In genomic region chr1:234722267-234722704, GRCh38 we compare ENCODE assay signal across 10 cellular contexts.
DNase-seq lines count a peak whose midpoint lies in the region; ATAC-seq, FAIRE-seq and TF ChIP-seq lines count a peak whose summit lies in the region.
"Had no signal": no experiment of that assay in that cellular context is flagged by ENCODE, and none has a peak within 500 bp of the region (broad histone marks: within the 10 kb centered on the region; RNA-seq: fewer than 3 reads in every experiment).

No MANE protein-coding gene starts in this region.

- TF ChIP-seq POLR2A in testis (IDR thresholded peaks at IDR 0.05) (no peak), lower leg skin (IDR thresholded peaks at IDR 0.05) (no peak), GM12891 (IDR thresholded peaks at IDR 0.05; ENCODE audit: low read depth, low read length) (no peak)

- H3K27me3 ChIP-seq in liver (ENCODE audit: control insufficient read depth in 4 of 4, insufficient read depth in 4 of 4, low read length in 3 of 4) (no peaks in the 10 kb centered on the region), testis (no peaks in the 10 kb centered on the region)

- DNase-seq in activated CD4-positive, alpha-beta T cell treated with anti-CD3 and anti-CD28 coated beads for 36 hours = no peak
- DNase-seq in activated CD4-positive, alpha-beta T cell treated with anti-CD3 and anti-CD28 coated beads, Interleukin-2, amount 50 U/mL, for 48 hours = no peak
- DNase-seq in activated naive CD8-positive, alpha-beta T cell treated with anti-CD3 and anti-CD28 coated beads for 36 hours = no peak
- DNase-seq in testis (no peak), kidney glomerular epithelial cell (lab: John Stamatoyannopoulos, UW) (no peak), lower leg skin (ENCODE audit: low spot score in 2 of 2) (no peak), GM12891 (ENCODE audit: insufficient read length, low spot score) (no peak)
- DNase-seq: activated effector memory CD4-positive, alpha-beta T cell treated with Interleukin-2 at 50 U/mL for 16 hours; NCI-H2081 treated with DMSO at 0.1 percent for 48 hours had no signal

- H3K27ac ChIP-seq in liver (ENCODE audit: low read depth in 1 of 2, low read length in 2 of 2) (peak overlapping the region; percentile 92 to 98), testis (peak overlapping the region; percentile 89 to 96)

- 67% methylated on average over 9 of the region's 9 CpGs for WGBS in liver
- 10 to 13% methylated on average over 9 of the region's 9 CpGs for WGBS in testis, 2 donors
- 20 to 33% methylated on average over 9 of the region's 9 CpGs for WGBS in lower leg skin, 2 donors

- no peak for TF ChIP-seq RAD21 in liver (IDR thresholded peaks at IDR 0.05)

- FAIRE-seq in GM12891 (lab: Jason Lieb, UNC) = no peak

- no peaks in the 10 kb centered on the region for H3K27me3 Mint-ChIP-seq in activated CD4-positive, alpha-beta T cell treated with anti-CD3 and anti-CD28 coated beads for 36 hours
- H3K27me3 Mint-ChIP-seq in activated naive CD8-positive, alpha-beta T cell treated with anti-CD3 and anti-CD28 coated beads for 36 hours = no peaks in the 10 kb centered on the region

- intact Hi-C loops in activated CD4-positive, alpha-beta T cell treated with anti-CD3 and anti-CD28 coated beads for 36 hours (cut with DNase I, micrococcal nuclease) = loop anchor here (2.0 to 5.0 kb wide), 4 partner anchors 40 to 407 kb away; no protein-coding TSS in a partner anchor
- intact Hi-C loops in testis (cut with DNase I; ENCODE audit: low total_unique reads) = loop anchor here (5.0 to 10.0 kb wide), 3 partner anchors 185 to 355 kb away; no protein-coding TSS in a partner anchor
- intact Hi-C loops in lower leg skin (cut with DNase I; ENCODE audit: low total_unique reads) = loop anchor here (5.0 to 10.0 kb wide), 2 partner anchors 110 to 333 kb away; partner anchors contain the start of gene IRF2BP2

- H3K36me3 Mint-ChIP-seq in activated CD4-positive, alpha-beta T cell treated with anti-CD3 and anti-CD28 coated beads for 36 hours (ENCODE audit: low read depth) = no peaks in the 10 kb centered on the region
- H3K36me3 Mint-ChIP-seq in activated naive CD8-positive, alpha-beta T cell treated with anti-CD3 and anti-CD28 coated beads for 36 hours = peaks cover 3% of the 10 kb centered on the region

- peaks cover 30 to 90% (median 63%) of the 10 kb centered on the region in 4 donors for H3K4me1 ChIP-seq in liver (ENCODE audit: control insufficient read depth in 4 of 4, insufficient read depth in 4 of 4, low read length in 3 of 4)
- peaks cover 94% of the 10 kb centered on the region for H3K4me1 ChIP-seq in testis

- H3K9me3 Mint-ChIP-seq in activated CD4-positive, alpha-beta T cell treated with anti-CD3 and anti-CD28 coated beads for 36 hours (ENCODE audit: low read depth) = no peaks in the 10 kb centered on the region
- H3K9me3 Mint-ChIP-seq in activated naive CD8-positive, alpha-beta T cell treated with anti-CD3 and anti-CD28 coated beads for 36 hours = no peaks in the 10 kb centered on the region

- peak overlapping the region; percentile 69 for H3K27ac Mint-ChIP-seq in activated CD4-positive, alpha-beta T cell treated with anti-CD3 and anti-CD28 coated beads for 36 hours
- H3K27ac Mint-ChIP-seq in activated naive CD8-positive, alpha-beta T cell treated with anti-CD3 and anti-CD28 coated beads for 36 hours = peak overlapping the region; percentile 91

- H3K36me3 ChIP-seq in liver (ENCODE audit: control insufficient read depth in 4 of 4, insufficient read depth in 3 of 4, low read depth in 1 of 4, low read length in 3 of 4) = no peaks in the 10 kb centered on the region
- H3K36me3 ChIP-seq in testis (ENCODE audit: low read depth, missing control alignments) = no peaks in the 10 kb centered on the region

- H3K9me3 ChIP-seq in liver (ENCODE audit: control insufficient read depth in 4 of 4, low read length in 3 of 4) (no peaks in the 10 kb centered on the region), testis (no peaks in the 10 kb centered on the region)

- POLR2A ChIA-PET in activated CD4-positive, alpha-beta T cell treated with anti-CD3 and anti-CD28 coated beads for 36 hours (lab: Charles Lee) = interaction anchor here (0.6 kb wide), 1 partner anchor 50 kb away, joined by 4 read pairs; no protein-coding TSS in a partner anchor

- CTCF ChIA-PET in activated CD4-positive, alpha-beta T cell treated with anti-CD3 and anti-CD28 coated beads for 36 hours (lab: Charles Lee) = interaction anchor here (1.5 kb wide), 1 partner anchor 29 kb away, joined by 5 read pairs; no protein-coding TSS in a partner anchor

- peak overlapping the region in 1 of 3 donors; percentile 22 for H3K4me3 ChIP-seq in liver (ENCODE audit: low read depth in 1 of 3, low read length in 3 of 3)
- H3K4me3 ChIP-seq in testis = no peak overlapping the region
- no peak overlapping the region for H3K4me3 ChIP-seq in lower leg skin (ENCODE audit: low read depth, poor library complexity, severe bottlenecking)

- no peak overlapping the region for H3K4me3 Mint-ChIP-seq in activated CD4-positive, alpha-beta T cell treated with anti-CD3 and anti-CD28 coated beads for 36 hours
- H3K4me3 Mint-ChIP-seq in activated naive CD8-positive, alpha-beta T cell treated with anti-CD3 and anti-CD28 coated beads for 36 hours = no peak overlapping the region

- TF ChIP-seq CTCF in liver (IDR thresholded peaks at IDR 0.05; ENCODE audit: low read depth, low read length, missing input control) = no peak
- TF ChIP-seq CTCF in testis (IDR thresholded peaks at IDR 0.05) = no peak
- TF ChIP-seq CTCF in lower leg skin (IDR thresholded peaks at IDR 0.05) = no peak

- peaks cover 62% of the 10 kb centered on the region for H3K4me1 Mint-ChIP-seq in activated CD4-positive, alpha-beta T cell treated with anti-CD3 and anti-CD28 coated beads for 36 hours
- peaks cover 69% of the 10 kb centered on the region for H3K4me1 Mint-ChIP-seq in activated naive CD8-positive, alpha-beta T cell treated with anti-CD3 and anti-CD28 coated beads for 36 hours

- no peak for ATAC-seq in activated CD4-positive, alpha-beta T cell treated with anti-CD3 and anti-CD28 coated beads for 36 hours

- H3K9ac ChIP-seq in liver (ENCODE audit: low read depth in 1 of 2, low read length in 2 of 2) = peak overlapping the region; percentile 41 to 92

TF ChIP-seq in liver, 16 proteins besides CTCF, POLR2A, EP300 and RAD21:
- TF ChIP-seq ATF3 (IDR thresholded peaks at IDR 0.05) (no peak), MAX (IDR thresholded peaks at IDR 0.05) (no peak), RXRA (IDR thresholded peaks at IDR 0.05) (no peak), FOXA1 (IDR thresholded peaks at IDR 0.05) (no peak), HNF4A (conservative IDR thresholded peaks at IDR 0.05) (no peak), HNF4G (IDR thresholded peaks at IDR 0.05) (no peak), TAF1 (conservative IDR thresholded peaks at IDR 0.05) (no peak), JUND (IDR thresholded peaks at IDR 0.05) (no peak)
TF ChIP-seq in liver: peak in this region for 0.

TF ChIP-seq in GM12891, 5 proteins besides CTCF, POLR2A, EP300 and RAD21:
- TF ChIP-seq PAX5 (IDR thresholded peaks at IDR 0.05; ENCODE audit: insufficient read depth, low read length, severe bottlenecking) (no peak), POU2F2 (IDR thresholded peaks at IDR 0.05; ENCODE audit: low read depth, low read length) (no peak), POLR2AphosphoS5 (IDR thresholded peaks at IDR 0.05; ENCODE audit: low read depth, low read length) (no peak), SPI1 (IDR thresholded peaks at IDR 0.05; ENCODE audit: low read depth, low read length) (no peak)
